7 cellular contexts compared by ENCODE assay signal in the genomic region with DNA sequence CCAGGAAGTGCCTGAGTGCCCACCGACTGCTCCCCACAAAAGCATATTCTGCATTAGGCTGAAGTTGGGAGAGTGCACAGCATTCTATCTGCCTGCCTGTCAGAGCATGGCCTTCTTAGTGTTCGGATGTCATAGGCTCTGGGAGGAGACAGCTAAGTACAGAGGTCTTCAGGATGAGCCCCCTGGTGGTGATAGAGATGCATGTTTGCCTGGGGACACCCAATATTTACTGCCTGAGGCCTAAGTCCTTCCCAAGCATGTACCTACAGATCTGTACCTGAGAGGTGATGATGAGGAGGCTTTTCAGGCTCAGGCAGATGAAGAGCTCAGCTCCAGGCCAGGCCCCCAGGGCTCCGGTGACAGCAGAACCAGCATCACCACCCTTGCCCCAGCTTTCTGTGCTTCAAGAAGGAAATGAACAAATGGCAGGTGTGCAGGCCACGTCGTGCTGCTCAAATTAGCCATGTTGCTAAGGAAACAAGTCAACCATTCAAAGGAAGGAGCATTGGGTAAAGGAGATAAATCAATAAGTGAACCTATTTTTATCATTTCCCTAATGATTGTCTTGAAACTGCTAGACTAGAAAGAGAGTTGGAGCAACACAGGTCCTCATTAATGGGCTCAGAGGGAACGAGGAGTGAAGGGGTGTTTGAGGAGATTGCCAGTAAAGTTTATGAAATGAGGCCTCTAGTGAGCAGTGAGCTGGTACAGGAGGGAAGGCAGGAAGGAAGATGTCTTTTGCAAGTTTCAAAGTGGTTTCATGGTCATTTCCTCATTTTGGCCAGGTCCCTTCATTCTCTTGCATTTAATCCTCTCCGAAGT. TPM values are rescaled to one million over a fixed set of nuclear protein-coding genes. Genes with fewer than 3 reads are reported as not detected.
DNase-seq lines count a peak whose midpoint lies in the region; ATAC-seq, FAIRE-seq and TF ChIP-seq lines count a peak whose summit lies in the region.

No MANE protein-coding gene starts in this region.

- no peak overlapping the region for H2AK5ac ChIP-seq in H1 (ENCODE audit: low read depth, low read length)

- peak; percentile 64 for DNase-seq in GM10266 (ENCODE audit: extremely low spot score)
- DNase-seq in NCI-H69 (lab: John Stamatoyannopoulos, UW) = peak; percentile 73
- peak; percentile 21 to 52 for DNase-seq in H1 (ENCODE audit: low read depth in 1 of 2, low spot score in 2 of 2)
- DNase-seq in activated CD4-positive, CD25-positive, alpha-beta regulatory T cell (lab: John Stamatoyannopoulos, UW) = no peak
- DNase-seq in epidermal melanocyte (ENCODE audit: insufficient read length, low spot score) = no peak

- peak; percentile 57 for TF ChIP-seq CTCF in GM10266 (IDR thresholded peaks at IDR 0.05; ENCODE audit: control insufficient read depth, insufficient read depth, low read depth, missing control alignments)
- peak; percentile 59 to 91 (median 59) for TF ChIP-seq CTCF in H1 (IDR thresholded peaks at IDR 0.05; ENCODE audit: control extremely low read depth in 1 of 3, insufficient read depth in 1 of 3, low read depth in 1 of 3, low read length in 3 of 3)

- no peak overlapping the region for H3K56ac ChIP-seq in H1 (replicated peaks; ENCODE audit: insufficient read length, low read depth, low read length)

- H3K9me3 ChIP-seq in H1 (ENCODE audit: insufficient read depth in 2 of 2, low read depth in 1 of 2, low read length in 1 of 2) = no peaks in the 10 kb centered on the region

- H3K27me3 ChIP-seq in H1 (replicated peaks in 1 of 4; ENCODE audit: control insufficient read depth in 3 of 4, extremely low read depth in 1 of 4, insufficient read depth in 3 of 4, low read length in 3 of 4) = peaks cover 0 to 1% (median 0%) of the 10 kb centered on the region in 4 experiments; a peak in 1 of 7 replicates

- peak; percentile 66 for ATAC-seq in GM19438 (IDR thresholded peaks at IDR 0.05; ENCODE audit: low read depth, unreplicated experiment)
- ATAC-seq in HG03175 (IDR thresholded peaks at IDR 0.05; ENCODE audit: unreplicated experiment) = peak; percentile 68

- no peaks in the 10 kb centered on the region for H4K20me1 ChIP-seq in H1 (replicated peaks in 1 of 2; ENCODE audit: control insufficient read depth in 1 of 2, insufficient read depth in 2 of 2, low read length in 2 of 2)

- no peaks in the 10 kb centered on the region for H3K79me2 ChIP-seq in H1 (ENCODE audit: control insufficient read depth in 1 of 2, insufficient read depth in 2 of 2, low read length in 2 of 2)

- POLR2A ChIA-PET in H1 (lab: Charles Lee; ENCODE audit: partially characterized antibody) = interaction anchor here (0.9 kb wide), 1 partner anchor 32 kb away, joined by 3 read pairs; no protein-coding TSS in a partner anchor

- H2BK5ac ChIP-seq in H1 (ENCODE audit: low read depth, low read length) = no peak overlapping the region

- no peak overlapping the region for H2BK120ac ChIP-seq in H1 (replicated peaks; ENCODE audit: low read depth, low read length)

- no peak overlapping the region for H4K91ac ChIP-seq in H1 (replicated peaks; ENCODE audit: insufficient read length, low read length)

- H3K14ac ChIP-seq in H1 (ENCODE audit: insufficient read length) = no peak overlapping the region

- WGBS in H1 (ENCODE audit: extremely low coverage in 1 of 2, insufficient coverage in 1 of 2, insufficient read length in 1 of 2, insufficient replicate concordance in 2 of 2, low coverage in 1 of 2, low lambda C conversion rate in 2 of 2, missing lambda C conversion rate in 1 of 2), 2 experiments = 80% methylated on average over 7 of the region's 7 CpGs; no CpG with 5 or more reads in 1 of the 2 experiments

- no peak for TF ChIP-seq EP300 in H1 (IDR thresholded peaks at IDR 0.05; ENCODE audit: borderline replicate concordance in 1 of 2, low read depth in 2 of 2, low read length in 2 of 2)

- no peak overlapping the region for H3K4me2 ChIP-seq in H1 (ENCODE audit: insufficient read depth in 1 of 2, low read depth in 2 of 2, low read length in 2 of 2)

- H3K23ac ChIP-seq in H1 (ENCODE audit: insufficient read length) = no peak overlapping the region

- CTCF ChIA-PET in H1 (lab: Charles Lee; ENCODE audit: partially characterized antibody) = interaction anchor here (0.6 to 3.2 kb wide), 34 partner anchors 9 to 684 kb away, joined by 3 to 32 read pairs (median 3); partner anchors contain the start of gene CACNA1E

- H2BK15ac ChIP-seq in H1 (ENCODE audit: low read length) = no peak overlapping the region

- no peak overlapping the region for H3K18ac ChIP-seq in H1 (ENCODE audit: extremely low read depth, low read length)

- no peak overlapping the region for H2BK20ac ChIP-seq in H1 (ENCODE audit: low read length)

- no peak for TF ChIP-seq POLR2A in H1 (IDR thresholded peaks at IDR 0.05; ENCODE audit: control extremely low read depth in 1 of 2, low read depth in 2 of 2, low read length in 2 of 2)

- H3K4me3 ChIP-seq in H1 (ENCODE audit: extremely low read depth in 1 of 4, insufficient read depth in 2 of 4, low read depth in 3 of 4, low read length in 4 of 4) = no peak overlapping the region

- H3K23me2 ChIP-seq in H1 (ENCODE audit: low read depth, low read length) = 0 out of 2 replicates have a peak, but pooled peaks cover 2% of the 10 kb centered on the region

- no peak overlapping the region for H3K4ac ChIP-seq in H1 (replicated peaks; ENCODE audit: insufficient read length, low read depth, low read length)

- TF ChIP-seq RAD21 in H1 (IDR thresholded peaks at IDR 0.05 in 1 of 2, conservative IDR thresholded peaks at IDR 0.05 in 1 of 2; ENCODE audit: low read depth in 2 of 2, low read length in 2 of 2) = peak; percentile 50 to 68

- no peak overlapping the region for H4K8ac ChIP-seq in H1 (ENCODE audit: extremely low read depth, insufficient read depth, low read length)

- FAIRE-seq in H1 (lab: Jason Lieb, UNC) = peak; percentile 97

- no peak overlapping the region for H2BK12ac ChIP-seq in H1 (ENCODE audit: low read depth, low read length)

- H3K27ac ChIP-seq in H1 (ENCODE audit: low read depth, low read length) = no peak overlapping the region

- H3K36me3 ChIP-seq in H1 (ENCODE audit: control insufficient read depth in 2 of 4, insufficient read depth in 4 of 4, low read length in 3 of 4) = no peaks in the 10 kb centered on the region

- H4K5ac ChIP-seq in H1 (ENCODE audit: insufficient read length, low read depth, low read length) = no peak overlapping the region

- no peaks in the 10 kb centered on the region; a peak in 1 of 7 replicates for H3K4me1 ChIP-seq in H1 (replicated peaks in 1 of 4; ENCODE audit: control insufficient read depth in 3 of 4, insufficient read depth in 4 of 4, low read length in 3 of 4)

- H3K9ac ChIP-seq in H1 (replicated peaks in 1 of 4; ENCODE audit: extremely low read depth in 1 of 4, low read depth in 3 of 4, low read length in 3 of 4) = no peak overlapping the region

- no peak overlapping the region for H2AFZ ChIP-seq in H1 (ENCODE audit: low read length)

- H3K79me1 ChIP-seq in H1 (ENCODE audit: low read depth, low read length) = no peaks in the 10 kb centered on the region

TF ChIP-seq in H1, 55 proteins besides CTCF, POLR2A, EP300 and RAD21 (continues in another document):
- TF ChIP-seq TCF12 (IDR thresholded peaks at IDR 0.05; ENCODE audit: low read depth, low read length) (no peak), HDAC2 (IDR thresholded peaks at IDR 0.05; ENCODE audit: borderline replicate concordance in 1 of 2, low read depth in 2 of 2, low read length in 2 of 2) (no peak), BCL11A (IDR thresholded peaks at IDR 0.05; ENCODE audit: low read depth in 2 of 2, low read length in 2 of 2) (no peak), KDM5A (IDR thresholded peaks at IDR 0.05; ENCODE audit: low read length) (no peak)

RNA-seq across cellular contexts. Expression of gene CACNA1E, which starts 21.2 kb away (rescaled TPM):
- total RNA-seq in H1 (2021; fragmentation: NEBNext Ultra II Directional; extraction: Animal tissue kit (Norgen Biotek cat#: 25700)) = 1.3 and 2.6 TPM in 2 replicates
- 0.98 and 0.99 TPM in 2 replicates for polyA plus RNA-seq in H1 (2011; rRNA removed)
- polyA plus RNA-seq in H1 (2011; cell fraction: cytosol; rRNA removed) = 0.41 TPM
- polyA plus RNA-seq in H1 (2011; cell fraction: nucleus; rRNA removed) = 2.3 TPM
- polyA plus RNA-seq in H1 (2012, experiment 1 of 2) = 0.66 to 0.96 TPM (median 0.80 TPM) in 4 replicates
- 0.09 TPM for polyA plus RNA-seq in H1 (2012, experiment 2 of 2)
- 0.43 TPM for polyA plus RNA-seq in H1 (2013, experiment 1 of 2)
- polyA plus RNA-seq in H1 (2013, experiment 2 of 2) = 0.28 TPM
- polyA minus RNA-seq in H1 (2011; rRNA and poly(A)+ RNA removed) = 3.4 and 4.1 TPM in 2 replicates
- 0.95 TPM for polyA minus RNA-seq in H1 (2011; cell fraction: cytosol; rRNA and poly(A)+ RNA removed)
- polyA minus RNA-seq in H1 (2011; cell fraction: nucleus; rRNA and poly(A)+ RNA removed) = 6.8 TPM

Comparison
In these comparisons a context has a peak if more than half of its experiments do, and no peak if none do; other contexts are left out.
1. DNase-seq: peak in GM10266 (single experiment), NCI-H69 (single experiment) and H1 (2 of 2); none in activated CD4-positive, CD25-positive, alpha-beta regulatory T cell (0 of 4) and epidermal melanocyte (single experiment).